ENCODE assay signal across 27 cellular contexts in genomic region chr7:71659622-71660021, GRCh38.
"Had no signal": no experiment of that assay in that cellular context is flagged by ENCODE, and none has a peak within 500 bp of the region (broad histone marks: within the 10 kb centered on the region; RNA-seq: fewer than 3 reads in every experiment).

No MANE protein-coding gene starts in this region.

- H3K4me3 ChIP-seq: esophagus squamous epithelium, gastroesophageal sphincter had no signal

- H3K4me1 ChIP-seq: esophagus squamous epithelium, gastroesophageal sphincter had no signal

- H3K27me3 ChIP-seq: brain microvascular endothelial cell, esophagus squamous epithelium, gastroesophageal sphincter had no signal

- DNase-seq: activated CD4-positive, alpha-beta memory T cell treated with anti-CD3 and anti-CD28 coated beads for 36 hours; activated CD4-positive, alpha-beta T cell treated with anti-CD3 and anti-CD28 coated beads for 36 hours; activated CD4-positive, alpha-beta T cell treated with anti-CD3 and anti-CD28 coated beads, Interleukin-2, amount 10 ng/mL, durations not matched to agents 24 days and 14 days; activated CD4-positive, CD25-positive, alpha-beta regulatory T cell; activated CD4-positive, CD25-positive, alpha-beta regulatory T cell treated with anti-CD3 and anti-CD28 coated beads, Interleukin-2, amount 50 U/mL, for 72 hours; activated CD8-positive, alpha-beta memory T cell treated with anti-CD3 and anti-CD28 coated beads, Interleukin-2, amount 10 ng/mL, durations not matched to agents 7 days and 5 days; activated CD8-positive, alpha-beta memory T cell treated with anti-CD3 and anti-CD28 coated beads, Interleukin-2, amount 50 U/mL, for 4 hours; activated CD8-positive, alpha-beta T cell treated with anti-CD3 and anti-CD28 coated beads, Interleukin-2, amount 10 ng/mL, durations not matched to agents 7 days and 5 days; activated gamma-delta T cell; activated naive CD4-positive, alpha-beta T cell; activated naive CD4-positive, alpha-beta T cell treated with anti-CD3 and anti-CD28 coated beads, Interleukin-2, amount 10 ng/mL, durations not matched to agents 7 days and 5 days; activated naive CD8-positive, alpha-beta T cell treated with anti-CD3 and anti-CD28 coated beads, Interleukin-2, amount 10 ng/mL, durations not matched to agents 7 days and 5 days; activated T-cell treated with anti-CD3 and anti-CD28 coated beads for 4 hours; activated T-cell treated with anti-CD3 and anti-CD28 coated beads, Interleukin-2, amount 50 U/mL, for 24 hours; activated T-cell treated with anti-CD3 and anti-CD28 coated beads, Interleukin-2, amount 50 U/mL, for 72 hours; anterior cingulate cortex; brain microvascular endothelial cell; caudate nucleus; cortex of kidney; dermis blood vessel endothelial cell; effector CD8-positive, alpha-beta T cell; esophagus squamous epithelium; foreskin melanocyte; T-helper 2 cell had no signal

- H3K27ac ChIP-seq: brain microvascular endothelial cell, epithelial cell of prostate, esophagus squamous epithelium, gastroesophageal sphincter had no signal

- H3K36me3 ChIP-seq: brain microvascular endothelial cell, esophagus squamous epithelium, gastroesophageal sphincter had no signal

- ATAC-seq: activated CD4-positive, alpha-beta T cell treated with anti-CD3 and anti-CD28 coated beads for 36 hours; activated CD8-positive, alpha-beta memory T cell treated with anti-CD3 and anti-CD28 coated beads, Interleukin-2, amount 10 ng/mL, durations not matched to agents 7 days and 5 days; activated CD8-positive, alpha-beta T cell treated with anti-CD3 and anti-CD28 coated beads, Interleukin-2, amount 10 ng/mL, durations not matched to agents 7 days and 5 days; activated naive CD4-positive, alpha-beta T cell treated with anti-CD3 and anti-CD28 coated beads, Interleukin-2, amount 50 U/mL, for 72 hours; activated T-cell treated with anti-CD3 and anti-CD28 coated beads, Interleukin-2, amount 50 U/mL, for 72 hours; gastroesophageal sphincter had no signal

- H3K9me3 ChIP-seq: esophagus squamous epithelium had no signal
